Comparison of ENCODE assay signal across 8 cellular contexts in the genomic region with DNA sequence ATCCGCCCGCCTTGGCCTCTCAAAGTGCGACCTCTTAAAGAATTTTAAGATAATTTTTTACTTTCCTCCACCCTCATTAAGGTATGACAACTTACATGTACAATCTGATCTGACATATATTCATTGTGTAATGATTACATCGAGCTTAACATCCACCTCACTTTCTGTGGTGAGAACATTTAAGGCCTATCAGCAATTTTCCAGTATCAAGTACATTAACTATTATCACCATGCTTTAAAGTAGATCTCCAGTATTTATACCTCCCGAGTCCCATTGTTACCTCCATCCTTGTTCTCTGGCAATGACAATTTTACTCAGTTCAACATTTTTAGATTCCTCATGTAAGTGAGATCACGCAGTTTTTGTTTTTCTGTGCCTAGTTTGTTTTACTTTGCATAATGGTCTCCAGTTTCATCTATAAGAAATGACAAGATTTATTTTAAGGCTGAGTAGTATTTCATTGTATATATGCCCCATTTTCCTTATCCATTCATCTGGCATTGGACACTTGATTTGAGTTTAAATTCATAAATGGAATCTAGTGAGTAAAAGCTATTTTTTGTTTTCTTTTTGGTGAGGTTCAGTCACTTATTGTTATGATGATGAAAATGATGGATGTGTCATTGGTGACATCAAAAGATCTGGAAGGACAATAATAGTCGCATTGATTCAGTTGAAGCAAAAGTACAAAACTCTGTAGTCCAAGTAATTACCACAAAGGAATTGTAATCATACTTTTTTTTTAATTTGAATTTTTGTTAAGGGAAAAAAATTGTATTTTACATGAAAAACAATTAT.
A peak's percentile ranks its signal among the peaks of the same experiment; 100 is the strongest.
DNase-seq lines count a peak whose midpoint lies in the region; ATAC-seq and TF ChIP-seq lines count a peak whose summit lies in the region.

No MANE protein-coding gene starts in this region.

- DNase-seq in Jurkat, Clone E6-1 (ENCODE audit: low read depth, low spot score), result no peak
- DNase-seq in activated T-helper 1 cell treated with anti-CD3 and anti-CD28 coated beads, Interleukin-12 subunit alpha, Interleukin-12 subunit beta, Interleukin-2, Interleukin-4 antibody, amounts not matched to agents 30 ng/mL and 10 ng/mL and 1 ng/mL, durations not matched to agents 14 hours and 24 hours and 36 hours (ENCODE audit: low spot score), result no peak
- DNase-seq in kidney epithelial cell (ENCODE audit: low read depth) (no peak), type B pancreatic cell (ENCODE audit: extremely low spot score, unreplicated experiment) (no peak), H4 (ENCODE audit: low spot score) (no peak)
- DNase-seq in stimulated activated CD4-positive, alpha-beta T cell treated with anti-CD3 and anti-CD28 coated beads, Interleukin-4, amount 100 ng/mL, for 24 hours, result no peak

- peak overlapping the region; percentile 89 for H3K4me3 Mint-ChIP-seq in activated T-helper 1 cell treated with anti-CD3 and anti-CD28 coated beads, Interleukin-12 subunit alpha, Interleukin-12 subunit beta, Interleukin-2, Interleukin-4 antibody, amounts not matched to agents 30 ng/mL and 10 ng/mL and 1 ng/mL, durations not matched to agents 14 hours and 24 hours and 36 hours
- H3K4me3 Mint-ChIP-seq in type B pancreatic cell, result peak overlapping the region; percentile 91

- intact Hi-C loops in activated T-helper 1 cell treated with anti-CD3 and anti-CD28 coated beads, Interleukin-12 subunit alpha, Interleukin-12 subunit beta, Interleukin-2, Interleukin-4 antibody, amounts not matched to agents 30 ng/mL and 10 ng/mL and 1 ng/mL, durations not matched to agents 14 hours and 24 hours and 36 hours (cut with micrococcal nuclease), result loop anchor here (1.0 kb wide), 1 partner anchor 40 kb away; a partner anchor contains a TSS

- H3K27ac Mint-ChIP-seq in activated T-helper 1 cell treated with anti-CD3 and anti-CD28 coated beads, Interleukin-12 subunit alpha, Interleukin-12 subunit beta, Interleukin-2, Interleukin-4 antibody, amounts not matched to agents 30 ng/mL and 10 ng/mL and 1 ng/mL, durations not matched to agents 14 hours and 24 hours and 36 hours, result peak overlapping the region; percentile 96
- H3K27ac Mint-ChIP-seq in type B pancreatic cell, result peak overlapping the region; percentile 93

- peak overlapping the region; percentile 69 for H3K4me3 ChIP-seq in Jurkat, Clone E6-1 (ENCODE audit: low read length)
- H3K4me3 ChIP-seq in kidney epithelial cell (ENCODE audit: low read depth, low read length), result peak overlapping the region; percentile 64

- H3K9me3 Mint-ChIP-seq in activated T-helper 1 cell treated with anti-CD3 and anti-CD28 coated beads, Interleukin-12 subunit alpha, Interleukin-12 subunit beta, Interleukin-2, Interleukin-4 antibody, amounts not matched to agents 30 ng/mL and 10 ng/mL and 1 ng/mL, durations not matched to agents 14 hours and 24 hours and 36 hours, result no peaks in the 10 kb centered on the region
- no peaks in the 10 kb centered on the region for H3K9me3 Mint-ChIP-seq in type B pancreatic cell

- peaks cover 3% of the 10 kb centered on the region for H3K27me3 Mint-ChIP-seq in activated T-helper 1 cell treated with anti-CD3 and anti-CD28 coated beads, Interleukin-12 subunit alpha, Interleukin-12 subunit beta, Interleukin-2, Interleukin-4 antibody, amounts not matched to agents 30 ng/mL and 10 ng/mL and 1 ng/mL, durations not matched to agents 14 hours and 24 hours and 36 hours (ENCODE audit: insufficient read depth)
- no peaks in the 10 kb centered on the region for H3K27me3 Mint-ChIP-seq in type B pancreatic cell

- H3K36me3 Mint-ChIP-seq in activated T-helper 1 cell treated with anti-CD3 and anti-CD28 coated beads, Interleukin-12 subunit alpha, Interleukin-12 subunit beta, Interleukin-2, Interleukin-4 antibody, amounts not matched to agents 30 ng/mL and 10 ng/mL and 1 ng/mL, durations not matched to agents 14 hours and 24 hours and 36 hours (ENCODE audit: low read depth), result peaks cover 2% of the 10 kb centered on the region
- H3K36me3 Mint-ChIP-seq in type B pancreatic cell, result peaks cover 6% of the 10 kb centered on the region

- ATAC-seq in GM18511 (IDR thresholded peaks at IDR 0.05; ENCODE audit: unreplicated experiment), result peak; percentile 6
- no peak for ATAC-seq in GM19324 (IDR thresholded peaks at IDR 0.05; ENCODE audit: low FRiP score, unreplicated experiment)

- TF ChIP-seq CTCF in kidney epithelial cell (IDR thresholded peaks at IDR 0.05; ENCODE audit: insufficient read depth, low read length, poor library complexity, severe bottlenecking) (no peak), type B pancreatic cell (conservative IDR thresholded peaks at IDR 0.05) (no peak)

- H3K36me3 ChIP-seq in kidney epithelial cell (ENCODE audit: control insufficient read depth, insufficient read depth, low read length), result no peaks in the 10 kb centered on the region

- H3K27me3 ChIP-seq in kidney epithelial cell (ENCODE audit: control insufficient read depth, insufficient read depth, low read length), result no peaks in the 10 kb centered on the region

- H3K4me1 Mint-ChIP-seq in activated T-helper 1 cell treated with anti-CD3 and anti-CD28 coated beads, Interleukin-12 subunit alpha, Interleukin-12 subunit beta, Interleukin-2, Interleukin-4 antibody, amounts not matched to agents 30 ng/mL and 10 ng/mL and 1 ng/mL, durations not matched to agents 14 hours and 24 hours and 36 hours (ENCODE audit: low read depth), result peaks cover 46% of the 10 kb centered on the region
- H3K4me1 Mint-ChIP-seq in type B pancreatic cell (ENCODE audit: unreplicated experiment), result peaks cover 7% of the 10 kb centered on the region
